Comparison of ENCODE assay signal across 10 cellular contexts in the genomic region with DNA sequence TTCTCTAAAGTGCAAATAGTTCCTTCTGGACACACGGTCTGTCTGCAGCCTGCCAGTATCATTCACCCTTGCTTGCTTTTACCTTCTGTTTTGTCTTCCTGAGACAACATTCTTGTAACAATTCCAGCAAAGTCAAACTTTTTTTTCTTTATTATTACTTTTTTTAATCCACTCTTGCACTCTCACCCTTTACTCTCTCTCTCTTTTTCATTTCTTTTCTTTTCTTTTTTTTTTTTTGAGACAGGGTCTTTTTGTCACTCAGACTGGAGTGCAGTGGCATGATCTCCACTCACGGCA. TPM values are rescaled to one million over a fixed set of nuclear protein-coding genes. Genes with fewer than 3 reads are reported as not detected.
DNase-seq lines count a peak whose midpoint lies in the region; ATAC-seq and TF ChIP-seq lines count a peak whose summit lies in the region.
"Had no signal": no experiment of that assay in that cellular context is flagged by ENCODE, and none has a peak within 500 bp of the region (broad histone marks: within the 10 kb centered on the region; RNA-seq: fewer than 3 reads in every experiment).

No MANE protein-coding gene starts in this region.

- H3K4me1 Mint-ChIP-seq in GM23338 = peaks cover 21% of the 10 kb centered on the region
- H3K4me1 Mint-ChIP-seq in stimulated activated effector memory CD8-positive, alpha-beta T cell treated with anti-CD3 and anti-CD28 coated beads, Interleukin-12 subunit alpha, Interleukin-12 subunit beta, amount 100 ng/mL, for 72 hours = peaks cover 26% of the 10 kb centered on the region

- no peak overlapping the region for H3K4me3 ChIP-seq in GM23338
- H3K4me3 ChIP-seq in SK-N-MC = no peak overlapping the region
- no peak overlapping the region for H3K4me3 ChIP-seq in esophagus squamous epithelium
- H3K4me3 ChIP-seq: ascending aorta had no signal

- no peaks in the 10 kb centered on the region for H3K27me3 ChIP-seq in GM23338 (ENCODE audit: insufficient read depth)
- H3K27me3 ChIP-seq in esophagus squamous epithelium = no peaks in the 10 kb centered on the region
- H3K27me3 ChIP-seq: ascending aorta had no signal

- no peak overlapping the region for H3K4me2 ChIP-seq in GM23338

- 0 out of 3 replicates have a peak, but pooled peaks cover 3% of the 10 kb centered on the region for H3K36me3 Mint-ChIP-seq in GM23338 (ENCODE audit: low read depth)
- no peaks in the 10 kb centered on the region for H3K36me3 Mint-ChIP-seq in stimulated activated effector memory CD8-positive, alpha-beta T cell treated with anti-CD3 and anti-CD28 coated beads, Interleukin-12 subunit alpha, Interleukin-12 subunit beta, amount 100 ng/mL, for 72 hours
- H3K36me3 Mint-ChIP-seq: immature natural killer cell had no signal

- no peaks in the 10 kb centered on the region for H3K79me2 ChIP-seq in GM23338 (replicated peaks; ENCODE audit: insufficient read depth)

- H2AFZ ChIP-seq in GM23338 = peak overlapping the region; percentile 56; the same call in 1 of the 2 replicates

- H3K9me3 Mint-ChIP-seq in GM23338 = 0 out of 3 replicates have a peak, but pooled peaks cover 5% of the 10 kb centered on the region
- H3K9me3 Mint-ChIP-seq in stimulated activated effector memory CD8-positive, alpha-beta T cell treated with anti-CD3 and anti-CD28 coated beads, Interleukin-12 subunit alpha, Interleukin-12 subunit beta, amount 100 ng/mL, for 72 hours = no peaks in the 10 kb centered on the region
- H3K9me3 Mint-ChIP-seq: immature natural killer cell had no signal

- no peak for TF ChIP-seq POLR2A in esophagus squamous epithelium (IDR thresholded peaks at IDR 0.05)

- H3K9me2 ChIP-seq in GM23338 (ENCODE audit: insufficient read depth) = no peaks in the 10 kb centered on the region

- no peak overlapping the region for H3K4me3 Mint-ChIP-seq in GM23338
- no peak overlapping the region for H3K4me3 Mint-ChIP-seq in stimulated activated effector memory CD8-positive, alpha-beta T cell treated with anti-CD3 and anti-CD28 coated beads, Interleukin-12 subunit alpha, Interleukin-12 subunit beta, amount 100 ng/mL, for 72 hours
- H3K4me3 Mint-ChIP-seq: immature natural killer cell had no signal

- no peaks in the 10 kb centered on the region for H3K27me3 Mint-ChIP-seq in GM23338 (ENCODE audit: insufficient read depth, low read depth, poor library complexity)

- H3K4me1 ChIP-seq in GM23338 (ENCODE audit: insufficient read depth) = peaks cover 21% of the 10 kb centered on the region
- H3K4me1 ChIP-seq in esophagus squamous epithelium = peaks cover 8 to 74% (median 36%) of the 10 kb centered on the region in 3 donors

- H3F3A ChIP-seq in GM23338 (replicated peaks; ENCODE audit: low read depth) = peaks cover 8% of the 10 kb centered on the region

- peak overlapping the region; percentile 51; the same call in 1 of the 2 replicates for H3K27ac ChIP-seq in GM23338 (ENCODE audit: low read depth)
- no peak overlapping the region for H3K27ac ChIP-seq in SK-N-MC
- H3K27ac ChIP-seq in esophagus squamous epithelium = peak overlapping the region; percentile 63 to 85 (median 82)
- H3K27ac ChIP-seq: ascending aorta had no signal

- 16 to 18% methylated on average over 2 of the region's 2 CpGs for WGBS in esophagus squamous epithelium, 2 donors

- H4K20me1 ChIP-seq in GM23338 (replicated peaks; ENCODE audit: insufficient read depth) = no peaks in the 10 kb centered on the region

- H3K9me3 ChIP-seq in SK-N-MC (ENCODE audit: low read depth, low read length) (peaks cover 4% of the 10 kb centered on the region; the same call in 1 of the 2 replicates), esophagus squamous epithelium (no peaks in the 10 kb centered on the region)
- H3K9me3 ChIP-seq: ascending aorta had no signal

- H3K9ac ChIP-seq in SK-N-MC (ENCODE audit: insufficient read length) = peak overlapping the region; percentile 15

- TF ChIP-seq CTCF in GM23338 (conservative IDR thresholded peaks at IDR 0.05; ENCODE audit: low read depth in 2 of 2) (peak in 1 of 2 experiments; percentile 23; a peak in 1 of 4 replicates), esophagus squamous epithelium (IDR thresholded peaks at IDR 0.05) (no peak)

- peak overlapping the region; percentile 53; the same call in 1 of the 2 replicates for H3K27ac Mint-ChIP-seq in GM23338
- H3K27ac Mint-ChIP-seq in stimulated activated effector memory CD8-positive, alpha-beta T cell treated with anti-CD3 and anti-CD28 coated beads, Interleukin-12 subunit alpha, Interleukin-12 subunit beta, amount 100 ng/mL, for 72 hours = peak overlapping the region; percentile 59
- H3K27ac Mint-ChIP-seq: immature natural killer cell had no signal

- DNase-seq in GM23338 (ENCODE audit: low spot score) = no peak
- DNase-seq in SK-N-MC (ENCODE audit: low read depth, low spot score) = no peak
- no peak for DNase-seq in esophagus squamous epithelium (lab: John Stamatoyannopoulos, UW)
- DNase-seq in stimulated activated effector memory CD8-positive, alpha-beta T cell treated with anti-CD3 and anti-CD28 coated beads, Interleukin-12 subunit alpha, Interleukin-12 subunit beta, amount 100 ng/mL, for 72 hours (ENCODE audit: low spot score in 2 of 2) = no peak
- DNase-seq in stimulated activated CD8-positive, alpha-beta memory T cell treated with anti-CD3 and anti-CD28 coated beads, Interleukin-4, amount 100 ng/mL, for 48 hours = no peak
- DNase-seq in SW 1271 (lab: John Stamatoyannopoulos, UW) = no peak
- no peak for DNase-seq in NCI-H187 treated with DMSO at 0.1 percent for 48 hours (lab: John Stamatoyannopoulos, UW)
- DNase-seq: immature natural killer cell had no signal

- intact Hi-C loops in esophagus squamous epithelium (cut with DNase I) = no loop called here

- ATAC-seq in GM23338 = no peak
- ATAC-seq in stimulated activated effector memory CD8-positive, alpha-beta T cell treated with anti-CD3 and anti-CD28 coated beads, Interleukin-12 subunit alpha, Interleukin-12 subunit beta, amount 100 ng/mL, for 72 hours = no peak

- H3K36me3 ChIP-seq in GM23338 (ENCODE audit: insufficient read depth) = no peaks in the 10 kb centered on the region
- H3K36me3 ChIP-seq in SK-N-MC (ENCODE audit: insufficient read depth, low read length) = no peaks in the 10 kb centered on the region
- no peaks in the 10 kb centered on the region for H3K36me3 ChIP-seq in esophagus squamous epithelium
- H3K36me3 ChIP-seq: ascending aorta had no signal

TF ChIP-seq in GM23338, 12 proteins besides CTCF, POLR2A, EP300 and RAD21 (continues in another document):
- TF ChIP-seq STAT1 (IDR thresholded peaks at IDR 0.05; ENCODE audit: unreplicated experiment) = no peak
- TF ChIP-seq, protein P1, sequence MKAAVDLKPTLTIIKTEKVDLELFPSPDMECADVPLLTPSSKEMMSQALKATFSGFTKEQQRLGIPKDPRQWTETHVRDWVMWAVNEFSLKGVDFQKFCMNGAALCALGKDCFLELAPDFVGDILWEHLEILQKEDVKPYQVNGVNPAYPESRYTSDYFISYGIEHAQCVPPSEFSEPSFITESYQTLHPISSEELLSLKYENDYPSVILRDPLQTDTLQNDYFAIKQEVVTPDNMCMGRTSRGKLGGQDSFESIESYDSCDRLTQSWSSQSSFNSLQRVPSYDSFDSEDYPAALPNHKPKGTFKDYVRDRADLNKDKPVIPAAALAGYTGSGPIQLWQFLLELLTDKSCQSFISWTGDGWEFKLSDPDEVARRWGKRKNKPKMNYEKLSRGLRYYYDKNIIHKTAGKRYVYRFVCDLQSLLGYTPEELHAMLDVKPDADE (IDR thresholded peaks at IDR 0.05) = no peak
- no peak for TF ChIP-seq ZNF114 (CRISPR knock-in tag; IDR thresholded peaks at IDR 0.05)

RNA-seq across cellular contexts. Expression of a gene that starts 53.7 kb away (rescaled TPM):
- total RNA-seq in GM23338 (2014; rRNA removed; shearing (Covaris generic)) = 0.27 and 2.4 TPM in 2 replicates
- 0.83 and 0.91 TPM in 2 replicates for polyA plus RNA-seq in GM23338 (2016; fragmentation: Nextera tagmentation; extraction: Ambion mirVana)
- total RNA-seq in esophagus squamous epithelium = under 1 TPM in 1 of 4 donors, not detected in 3; 0.56 TPM
- total RNA-seq: ascending aorta, mononuclear cell had no signal
- polyA plus RNA-seq: immature natural killer cell had no signal
